10 cellular contexts compared by ENCODE assay signal in the genomic region with DNA sequence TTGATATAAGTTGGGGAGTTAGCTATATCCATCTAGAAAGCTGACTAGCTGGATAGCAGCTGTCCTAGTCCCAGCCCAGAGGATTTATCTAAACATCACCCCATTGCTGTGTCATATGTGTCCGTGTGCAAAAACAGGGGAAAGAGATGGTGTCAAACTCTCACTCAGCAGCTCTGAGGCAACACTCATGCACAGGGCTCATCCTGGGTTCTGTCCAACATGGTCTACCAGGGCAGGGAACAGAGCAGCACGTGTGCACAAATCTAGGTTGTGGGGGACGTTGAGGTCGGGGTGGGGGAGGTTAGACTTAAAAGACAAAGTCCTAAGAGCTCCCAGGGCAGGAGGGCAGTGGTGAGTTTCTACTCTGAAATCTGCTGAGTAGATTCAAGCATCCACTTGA. TPM values are rescaled to one million over a fixed set of nuclear protein-coding genes. Genes with fewer than 3 reads are reported as not detected.
DNase-seq lines count a peak whose midpoint lies in the region; ATAC-seq and TF ChIP-seq lines count a peak whose summit lies in the region.
"Had no signal": no experiment of that assay in that cellular context is flagged by ENCODE, and none has a peak within 500 bp of the region (broad histone marks: within the 10 kb centered on the region; RNA-seq: fewer than 3 reads in every experiment).

No MANE protein-coding gene starts in this region.

- TF ChIP-seq CTCF in AG04450 (IDR thresholded peaks at IDR 0.05; ENCODE audit: low read depth, low read length) (no peak), endodermal cell (conservative IDR thresholded peaks at IDR 0.05) (no peak), osteoblast (IDR thresholded peaks at IDR 0.05; ENCODE audit: extremely low read depth, low read depth, low read length) (no peak)

- CTCF ChIA-PET in AG04450 (lab: Charles Lee): interaction anchor here (1.2 to 16.2 kb wide), 3 partner anchors 10 to 211 kb away, joined by 3 to 427 read pairs (median 68); no protein-coding TSS in a partner anchor

- H3K4me3 ChIP-seq in AG04450 (ENCODE audit: low read depth, low read length): no peak overlapping the region; the same call in 1 of the 2 replicates
- H3K4me3 ChIP-seq in endodermal cell (ENCODE audit: low read length): no peak overlapping the region
- peak overlapping the region; percentile 6 for H3K4me3 ChIP-seq in osteoblast (ENCODE audit: insufficient read depth, low read length)

- peaks cover 10% of the 10 kb centered on the region for H3K4me1 ChIP-seq in endodermal cell (ENCODE audit: control insufficient read depth, insufficient read depth, low read length)
- peaks cover 49% of the 10 kb centered on the region for H3K4me1 ChIP-seq in osteoblast (ENCODE audit: insufficient read depth, low read length)

- WGBS in endodermal cell (ENCODE audit: insufficient coverage in 1 of 2, insufficient read length in 1 of 2), 2 experiments: 86 to 88% methylated on average over 4 of the region's 4 CpGs

- peak overlapping the region; percentile 80 for H3K27ac ChIP-seq in AG04450 (ENCODE audit: low read depth, low read length)
- no peak overlapping the region for H3K27ac ChIP-seq in endodermal cell (ENCODE audit: low read depth, low read length)
- peak overlapping the region; percentile 83 for H3K27ac ChIP-seq in osteoblast (ENCODE audit: low read depth, low read length)

- H3K9me3 ChIP-seq in AG04450 (ENCODE audit: control insufficient read depth, insufficient read depth, low read length): no peaks in the 10 kb centered on the region
- H3K9me3 ChIP-seq in endodermal cell (ENCODE audit: control insufficient read depth, low read length): no peaks in the 10 kb centered on the region
- H3K9me3 ChIP-seq in osteoblast (ENCODE audit: low read depth, low read length): no peaks in the 10 kb centered on the region

- no peak for DNase-seq in AG04450 (ENCODE audit: low read depth, low spot score)
- peak; percentile 45 for DNase-seq in LHCN-M2 (ENCODE audit: low read depth)
- DNase-seq in endodermal cell: no peak
- no peak for DNase-seq in osteoblast (ENCODE audit: insufficient read length, low spot score, missing footprints)
- DNase-seq in occipital lobe (lab: John Stamatoyannopoulos, UW): no peak
- DNase-seq in NCI-H2081 (lab: John Stamatoyannopoulos, UW): no peak
- no peak for DNase-seq in midbrain (lab: John Stamatoyannopoulos, UW)
- DNase-seq: NCI-H345 had no signal

- H3K79me2 ChIP-seq in osteoblast (ENCODE audit: insufficient read depth, low read length): peaks cover 45% of the 10 kb centered on the region

- H3K27me3 ChIP-seq in AG04450 (ENCODE audit: control insufficient read depth, insufficient read depth, low read length) (no peaks in the 10 kb centered on the region), endodermal cell (ENCODE audit: control insufficient read depth, insufficient read depth, low read length, poor library complexity, severe bottlenecking) (no peaks in the 10 kb centered on the region), osteoblast (ENCODE audit: insufficient read depth, low read length) (no peaks in the 10 kb centered on the region)

- no peak overlapping the region for H2AFZ ChIP-seq in osteoblast (ENCODE audit: low read length)

- H3K9me3 Mint-ChIP-seq in endodermal cell: no peaks in the 10 kb centered on the region
- H3K9me3 Mint-ChIP-seq: IgD-negative memory B cell had no signal

- H3K4me2 ChIP-seq in osteoblast (ENCODE audit: insufficient read depth, low read length): peak overlapping the region; percentile 47

- H3K4me3 Mint-ChIP-seq in endodermal cell: no peak overlapping the region
- H3K4me3 Mint-ChIP-seq: IgD-negative memory B cell had no signal

- H4K20me1 ChIP-seq in osteoblast (ENCODE audit: insufficient read depth, low read length): peaks cover 66% of the 10 kb centered on the region

- peaks cover 59% of the 10 kb centered on the region for H3K36me3 Mint-ChIP-seq in endodermal cell (ENCODE audit: low read depth)

- no peaks in the 10 kb centered on the region for H3K27me3 Mint-ChIP-seq in endodermal cell (ENCODE audit: insufficient read depth)
- H3K27me3 Mint-ChIP-seq: IgD-negative memory B cell had no signal

- H3K4me1 Mint-ChIP-seq in endodermal cell: peaks cover 15% of the 10 kb centered on the region

- POLR2A ChIA-PET in AG04450 (lab: Yijun Ruan, JAX): interaction anchor here (0.6 to 3.0 kb wide), 10 partner anchors 10 to 1346 kb away, joined by 3 to 45 read pairs (median 6); partner anchors contain the start of genes PI4KB, PSMB4, SELENBP1 and ZNF687

- H3K36me3 ChIP-seq in endodermal cell (ENCODE audit: control insufficient read depth, insufficient read depth, low read length) (peaks cover 75% of the 10 kb centered on the region), osteoblast (ENCODE audit: insufficient read depth, low read length) (peaks cover 58% of the 10 kb centered on the region)

- no peak for ATAC-seq in GM21381 (IDR thresholded peaks at IDR 0.05; ENCODE audit: unreplicated experiment)

- no peak overlapping the region for H3K9ac ChIP-seq in endodermal cell (ENCODE audit: extremely low read depth, low read length, poor library complexity, severe bottlenecking)

- H3K27ac Mint-ChIP-seq in endodermal cell: peak overlapping the region; percentile 65
- H3K27ac Mint-ChIP-seq: IgD-negative memory B cell had no signal

RNA-seq across cellular contexts. Expression of gene PI4KB, which starts 16.2 kb away (rescaled TPM):
- 75.2 and 83.2 TPM in 2 replicates for polyA plus RNA-seq in AG04450 (2011; rRNA removed)
- 161 and 181 TPM in 2 replicates for polyA minus RNA-seq in AG04450 (2011; rRNA and poly(A)+ RNA removed)
- total RNA-seq in LHCN-M2 (2014; rRNA removed) (45.6 and 60.0 TPM in 2 replicates), endodermal cell (10 to 100 TPM; 34.3 to 37.5 TPM), osteoblast (43.3 and 43.8 TPM in 2 replicates), occipital lobe (26.4 TPM)
- 41.1 TPM for polyA plus RNA-seq in LHCN-M2 (2012)
- 32.4 TPM for polyA plus RNA-seq in endodermal cell (2013, experiment 1 of 2)
- 30.8 TPM for polyA plus RNA-seq in endodermal cell (2013, experiment 2 of 2)

RNA-seq across cellular contexts. Expression of gene ZNF687, which starts 28.9 kb away (rescaled TPM):
- 10.5 and 12.0 TPM in 2 replicates for polyA plus RNA-seq in AG04450 (2011; rRNA removed)
- 28.0 and 37.7 TPM in 2 replicates for polyA minus RNA-seq in AG04450 (2011; rRNA and poly(A)+ RNA removed)
- total RNA-seq in LHCN-M2 (2014; rRNA removed): 16.2 and 21.6 TPM in 2 replicates
- 9.8 TPM for polyA plus RNA-seq in LHCN-M2 (2012)
- total RNA-seq in endodermal cell: 10 to 100 TPM; 43.0 to 49.8 TPM
- polyA plus RNA-seq in endodermal cell (2013, experiment 1 of 2): 24.3 TPM
- 22.2 TPM for polyA plus RNA-seq in endodermal cell (2013, experiment 2 of 2)
- 15.9 and 16.5 TPM in 2 replicates for total RNA-seq in osteoblast
- 6.9 TPM for total RNA-seq in occipital lobe

RNA-seq across cellular contexts. Expression of gene RFX5, which starts 36.1 kb away (rescaled TPM):
- polyA plus RNA-seq in AG04450 (2011; rRNA removed): 40.9 and 42.7 TPM in 2 replicates
- polyA minus RNA-seq in AG04450 (2011; rRNA and poly(A)+ RNA removed): 62.9 and 103 TPM in 2 replicates
- 62.8 and 73.3 TPM in 2 replicates for total RNA-seq in LHCN-M2 (2014; rRNA removed)
- 21.4 TPM for polyA plus RNA-seq in LHCN-M2 (2012)
- 10 to 100 TPM; 57.7 to 72.1 TPM for total RNA-seq in endodermal cell
- polyA plus RNA-seq in endodermal cell (2013, experiment 1 of 2): 66.0 TPM
- 64.5 TPM for polyA plus RNA-seq in endodermal cell (2013, experiment 2 of 2)
- total RNA-seq in osteoblast: 22.4 and 24.2 TPM in 2 replicates
- 25.0 TPM for total RNA-seq in occipital lobe

RNA-seq across cellular contexts. Expression of gene PSMD4, which starts 56.5 kb away (rescaled TPM):
- 258 and 275 TPM in 2 replicates for polyA plus RNA-seq in AG04450 (2011; rRNA removed)
- polyA minus RNA-seq in AG04450 (2011; rRNA and poly(A)+ RNA removed): 227 and 254 TPM in 2 replicates
- total RNA-seq in LHCN-M2 (2014; rRNA removed) (145 and 175 TPM in 2 replicates), endodermal cell (100 to 1,000 TPM; 188 to 205 TPM), osteoblast (140 and 150 TPM in 2 replicates), occipital lobe (82.0 TPM)
- polyA plus RNA-seq in LHCN-M2 (2012): 277 TPM
- 163 TPM for polyA plus RNA-seq in endodermal cell (2013, experiment 1 of 2)
- 157 TPM for polyA plus RNA-seq in endodermal cell (2013, experiment 2 of 2)
